In the genomic region with DNA sequence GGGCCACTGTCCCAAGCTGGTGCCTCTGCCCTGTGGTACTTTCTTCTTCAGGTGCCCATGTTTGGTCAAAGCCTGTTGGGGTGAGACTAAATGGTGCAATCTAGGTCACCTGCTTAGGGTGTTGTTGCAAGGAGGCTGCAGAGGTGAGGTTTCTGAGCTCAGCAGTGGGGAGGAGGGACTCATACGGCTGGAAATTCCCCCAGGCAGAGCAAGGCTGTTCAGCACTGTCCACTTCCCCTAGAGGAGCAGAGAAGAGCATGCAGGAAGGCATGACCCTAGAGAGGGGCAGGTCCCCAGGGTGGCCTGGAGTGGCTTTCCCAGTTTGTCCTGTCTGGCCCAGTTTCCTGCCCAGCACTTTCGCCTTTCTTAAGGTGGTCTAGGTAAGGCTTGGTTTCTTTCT, we compare ENCODE assay signal across 15 cellular contexts.
"Had no signal": no experiment of that assay in that cellular context is flagged by ENCODE, and none has a peak within 500 bp of the region (broad histone marks: within the 10 kb centered on the region; RNA-seq: fewer than 3 reads in every experiment).

No MANE protein-coding gene starts in this region.

- H3K4me3 Mint-ChIP-seq: activated naive CD8-positive, alpha-beta T cell; activated T-cell treated with anti-CD3 and anti-CD28 coated beads, Interleukin-2, amount 50 U/mL, for 4 hours; brain; endodermal cell; nephron had no signal

- H3K27me3 Mint-ChIP-seq: activated naive CD8-positive, alpha-beta T cell had no signal

- H3K27me3 ChIP-seq: thyroid gland, vagina had no signal

- H3K9me3 ChIP-seq: mucosa of descending colon, thyroid gland, vagina had no signal

- H3K4me1 Mint-ChIP-seq: endodermal cell had no signal

- H3K4me3 ChIP-seq: lung, mucosa of descending colon, thyroid gland, vagina had no signal

- H3K36me3 Mint-ChIP-seq: activated naive CD8-positive, alpha-beta T cell; brain had no signal

- DNase-seq: activated CD4-positive, alpha-beta T cell treated with anti-CD3 and anti-CD28 coated beads, Interleukin-2, amount 50 U/mL, for 4 hours; activated gamma-delta T cell; activated T-cell treated with anti-CD3 and anti-CD28 coated beads, Interleukin-2, amount 50 U/mL, for 4 hours; amygdala; dermis blood vessel endothelial cell; endodermal cell; mucosa of descending colon; stimulated activated CD4-positive, alpha-beta T cell treated with anti-CD3 and anti-CD28 coated beads, Interleukin-4, amount 100 ng/mL, for 1 hour; stimulated activated CD8-positive, alpha-beta memory T cell treated with anti-CD3 and anti-CD28 coated beads, Interleukin-4, amount 100 ng/mL, for 48 hours; thyroid gland had no signal

- H3K27ac Mint-ChIP-seq: activated naive CD8-positive, alpha-beta T cell; brain; endodermal cell; nephron had no signal

- H3K4me1 ChIP-seq: vagina had no signal

- H3K36me3 ChIP-seq: thyroid gland, vagina had no signal

- H3K27ac ChIP-seq: thyroid gland, vagina had no signal

- ATAC-seq: mucosa of descending colon had no signal

- H3K9me3 Mint-ChIP-seq: activated T-cell treated with anti-CD3 and anti-CD28 coated beads, Interleukin-2, amount 50 U/mL, for 4 hours; endodermal cell; nephron had no signal
